ENCODE assay signal across 8 cellular contexts in the genomic region with DNA sequence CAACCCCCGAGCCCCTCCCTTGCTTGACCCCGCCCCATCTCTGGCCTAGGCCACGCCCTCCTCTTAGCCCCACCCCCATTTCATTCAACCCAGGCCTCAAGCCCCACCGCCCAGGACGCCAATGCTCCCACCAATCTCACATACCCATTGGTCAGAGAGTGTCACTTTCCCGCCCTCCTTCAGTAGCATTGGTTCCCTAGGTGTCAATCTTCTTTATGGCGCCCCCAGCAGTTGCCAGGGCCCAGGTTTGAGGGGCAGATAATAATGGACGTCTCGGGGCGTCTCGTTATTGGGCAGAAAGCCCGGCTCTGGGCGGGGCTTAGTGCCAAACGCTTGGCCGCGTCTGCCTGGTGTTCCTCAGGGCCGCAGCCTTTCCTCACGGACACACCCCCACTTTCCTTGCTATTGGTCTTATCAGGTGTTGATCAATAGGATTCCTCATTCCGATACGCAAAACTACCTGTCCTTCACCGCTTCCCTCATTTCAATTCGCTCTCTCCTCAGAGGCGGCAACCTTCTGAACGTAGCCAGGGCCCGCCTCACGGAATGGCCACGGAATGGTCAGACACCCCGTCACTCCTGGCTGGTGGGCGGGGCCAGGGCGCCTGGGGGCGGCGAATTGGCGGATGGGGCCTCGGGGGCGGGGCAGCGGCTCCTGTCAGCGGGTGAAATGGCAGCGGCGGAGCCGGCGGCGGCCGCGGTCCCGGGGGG. TPM values are rescaled to one million over a fixed set of nuclear protein-coding genes. Genes with fewer than 3 reads are reported as not detected.
A peak's percentile ranks its signal among the peaks of the same experiment; 100 is the strongest.
DNase-seq lines count a peak whose midpoint lies in the region; ATAC-seq and TF ChIP-seq lines count a peak whose summit lies in the region.

TSS of gene EVI5L (plus strand) at position 658 of the 711 bp plus-strand sequence. CDS start 16,325 bp downstream, outside the sequence.

- TF ChIP-seq CTCF in GM13976 (IDR thresholded peaks at IDR 0.05; ENCODE audit: borderline replicate concordance, control extremely low read depth, extremely low read depth, insufficient read depth, missing control alignments) (no peak), progenitor cell of endocrine pancreas (IDR thresholded peaks at IDR 0.05; ENCODE audit: unreplicated experiment) (no peak)

- no peaks in the 10 kb centered on the region for H3K9me3 ChIP-seq in T-helper 17 cell (ENCODE audit: control insufficient read depth, low read length, poor library complexity, severe bottlenecking)

- H3K27me3 Mint-ChIP-seq in T-helper 17 cell: peaks cover 4% of the 10 kb centered on the region
- peaks cover 28% of the 10 kb centered on the region for H3K27me3 Mint-ChIP-seq in progenitor cell of endocrine pancreas

- DNase-seq in GM13976 (ENCODE audit: low spot score) (peak; percentile 100), NCI-H1694 (lab: John Stamatoyannopoulos, UW) (peak; percentile 100), T-helper 17 cell (peak; percentile 100), anterior cingulate cortex (lab: John Stamatoyannopoulos, UW) (peak; percentile 96 to 100 (median 100)), left ventricle myocardium superior (peak; percentile 99), progenitor cell of endocrine pancreas (ENCODE audit: low spot score, unreplicated experiment) (peak; percentile 99), ureter (ENCODE audit: low spot score) (peak; percentile 99)

- H3K4me1 Mint-ChIP-seq in T-helper 17 cell (peaks cover 23% of the 10 kb centered on the region), progenitor cell of endocrine pancreas (ENCODE audit: low read depth) (peaks cover 11% of the 10 kb centered on the region)

- intact Hi-C loops in left ventricle myocardium superior (cut with micrococcal nuclease): no loop called here

- H3K9me3 Mint-ChIP-seq in progenitor cell of endocrine pancreas (ENCODE audit: low read depth): no peaks in the 10 kb centered on the region

- H3K4me3 Mint-ChIP-seq in T-helper 17 cell: peak within 1 kb of the TSS; percentile 91
- peak within 1 kb of the TSS; percentile 78 for H3K4me3 Mint-ChIP-seq in progenitor cell of endocrine pancreas (ENCODE audit: low read depth)

- in situ Hi-C loops in GM13976 (cut with MboI; ENCODE audit: low sequenced_read_pairs, unreplicated experiment): no loop called here

- H3K27ac Mint-ChIP-seq in T-helper 17 cell (peak within 1 kb of the TSS; percentile 32), progenitor cell of endocrine pancreas (peak within 1 kb of the TSS; percentile 73)

- H3K36me3 Mint-ChIP-seq in T-helper 17 cell (ENCODE audit: low read depth): no peaks in the 10 kb centered on the region
- no peaks in the 10 kb centered on the region for H3K36me3 Mint-ChIP-seq in progenitor cell of endocrine pancreas (ENCODE audit: insufficient read depth)

- ATAC-seq in HG02885 (IDR thresholded peaks at IDR 0.05; ENCODE audit: poor library complexity, unreplicated experiment) (peak; percentile 85), T-helper 17 cell (peak; percentile 86), left ventricle myocardium superior (peak; percentile 92)

RNA-seq across cellular contexts. Expression of gene EVI5L, which starts in this region (rescaled TPM):
- total RNA-seq in T-helper 17 cell: 10 to 100 TPM in 1 of 2 donors, 1 to 10 TPM in 1; 9.3 to 10.1 TPM
- total RNA-seq in left ventricle myocardium superior: 23.5 TPM
- 15.2 and 16.2 TPM in 2 replicates for total RNA-seq in progenitor cell of endocrine pancreas
- total RNA-seq in ureter: 15.9 TPM

Comparison
In these comparisons a context has a peak if more than half of its experiments do, and no peak if none do; other contexts are left out.
1. Peak in every context shown above with its lines: DNase-seq and ATAC-seq.